6 cellular contexts compared by ENCODE assay signal in genomic region chr1:181163662-181164061, GRCh38.
"Had no signal": no experiment of that assay in that cellular context is flagged by ENCODE, and none has a peak within 500 bp of the region (broad histone marks: within the 10 kb centered on the region; RNA-seq: fewer than 3 reads in every experiment).

No MANE protein-coding gene starts in this region.

- H3K9ac ChIP-seq: KMS-11 had no signal

- DNase-seq: IMR-90, KBM-7, KG1 had no signal

- FAIRE-seq: HTR-8/SVneo had no signal

- H3K4me2 ChIP-seq: KMS-11 had no signal

- H3K27ac ChIP-seq: HL-60, KMS-11 had no signal
